4 cellular contexts compared by ENCODE assay signal in genomic region chr20:23711778-23712177, GRCh38. TPM values are rescaled to one million over a fixed set of nuclear protein-coding genes. Genes with fewer than 3 reads are reported as not detected.
"Had no signal": no experiment of that assay in that cellular context is flagged by ENCODE, and none has a peak within 500 bp of the region (broad histone marks: within the 10 kb centered on the region; RNA-seq: fewer than 3 reads in every experiment).

No MANE protein-coding gene starts in this region.

RNA-seq across cellular contexts. Expression of gene CST4, which starts 22.9 kb away (rescaled TPM):
- total RNA-seq: HT1080, IMR-90, K562 had no signal
- polyA plus RNA-seq: IgD-negative memory B cell, IMR-90, K562 had no signal

RNA-seq across cellular contexts. Expression of gene CST1, which starts 39.0 kb away (rescaled TPM):
- total RNA-seq: HT1080, IMR-90, K562 had no signal
- polyA plus RNA-seq: IgD-negative memory B cell, IMR-90, K562 had no signal
